ENCODE assay signal across 1 cellular context in the genomic region with DNA sequence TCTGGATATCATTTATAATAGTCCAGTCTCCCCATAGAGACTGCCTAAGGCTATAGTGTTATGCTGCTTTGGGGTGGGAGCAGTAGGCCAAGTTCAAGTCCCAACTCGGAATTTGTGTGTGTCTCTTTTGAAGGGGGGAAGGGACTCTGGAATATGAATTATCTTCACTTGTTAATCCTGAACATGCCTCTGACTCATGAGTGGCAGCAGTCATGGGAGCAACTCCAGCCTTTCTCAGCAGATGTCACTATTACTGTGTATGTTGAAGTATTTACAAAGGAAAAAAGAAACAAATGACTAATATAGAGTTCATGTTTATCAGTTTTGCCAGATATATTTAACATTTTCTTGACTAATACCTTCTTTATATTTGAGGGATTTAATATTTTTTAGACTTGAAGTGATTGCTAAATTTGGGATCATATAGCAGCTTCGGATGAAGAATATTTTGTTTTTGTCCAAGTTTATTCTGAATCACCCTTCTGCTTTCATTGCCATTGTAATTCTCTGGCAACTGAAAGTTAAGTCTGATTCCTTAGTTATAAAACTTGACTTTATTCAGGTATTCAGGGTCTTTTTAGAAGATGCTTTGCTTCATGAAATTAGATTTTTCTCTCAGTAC.
TF ChIP-seq lines count a peak whose summit lies in the region.

No MANE protein-coding gene starts in this region.

TF ChIP-seq in K562, 482 proteins besides CTCF, POLR2A, EP300 and RAD21 (continued from another document and continues in another):
- TF ChIP-seq, protein P1, sequence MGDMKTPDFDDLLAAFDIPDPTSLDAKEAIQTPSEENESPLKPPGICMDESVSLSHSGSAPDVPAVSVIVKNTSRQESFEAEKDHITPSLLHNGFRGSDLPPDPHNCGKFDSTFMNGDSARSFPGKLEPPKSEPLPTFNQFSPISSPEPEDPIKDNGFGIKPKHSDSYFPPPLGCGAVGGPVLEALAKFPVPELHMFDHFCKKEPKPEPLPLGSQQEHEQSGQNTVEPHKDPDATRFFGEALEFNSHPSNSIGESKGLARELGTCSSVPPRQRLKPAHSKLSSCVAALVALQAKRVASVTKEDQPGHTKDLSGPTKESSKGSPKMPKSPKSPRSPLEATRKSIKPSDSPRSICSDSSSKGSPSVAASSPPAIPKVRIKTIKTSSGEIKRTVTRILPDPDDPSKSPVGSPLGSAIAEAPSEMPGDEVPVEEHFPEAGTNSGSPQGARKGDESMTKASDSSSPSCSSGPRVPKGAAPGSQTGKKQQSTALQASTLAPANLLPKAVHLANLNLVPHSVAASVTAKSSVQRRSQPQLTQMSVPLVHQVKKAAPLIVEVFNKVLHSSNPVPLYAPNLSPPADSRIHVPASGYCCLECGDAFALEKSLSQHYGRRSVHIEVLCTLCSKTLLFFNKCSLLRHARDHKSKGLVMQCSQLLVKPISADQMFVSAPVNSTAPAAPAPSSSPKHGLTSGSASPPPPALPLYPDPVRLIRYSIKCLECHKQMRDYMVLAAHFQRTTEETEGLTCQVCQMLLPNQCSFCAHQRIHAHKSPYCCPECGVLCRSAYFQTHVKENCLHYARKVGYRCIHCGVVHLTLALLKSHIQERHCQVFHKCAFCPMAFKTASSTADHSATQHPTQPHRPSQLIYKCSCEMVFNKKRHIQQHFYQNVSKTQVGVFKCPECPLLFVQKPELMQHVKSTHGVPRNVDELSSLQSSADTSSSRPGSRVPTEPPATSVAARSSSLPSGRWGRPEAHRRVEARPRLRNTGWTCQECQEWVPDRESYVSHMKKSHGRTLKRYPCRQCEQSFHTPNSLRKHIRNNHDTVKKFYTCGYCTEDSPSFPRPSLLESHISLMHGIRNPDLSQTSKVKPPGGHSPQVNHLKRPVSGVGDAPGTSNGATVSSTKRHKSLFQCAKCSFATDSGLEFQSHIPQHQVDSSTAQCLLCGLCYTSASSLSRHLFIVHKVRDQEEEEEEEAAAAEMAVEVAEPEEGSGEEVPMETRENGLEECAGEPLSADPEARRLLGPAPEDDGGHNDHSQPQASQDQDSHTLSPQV (IDR thresholded peaks at IDR 0.05) = 0 out of 2 replicates have a peak, but pooled peaks have one; percentile 30
- TF ChIP-seq MLX (CRISPR knock-in tag; conservative IDR thresholded peaks at IDR 0.05) (no peak), ZNF3 (CRISPR knock-in tag; IDR thresholded peaks at IDR 0.05) (no peak), FOXP4 (CRISPR knock-in tag; IDR thresholded peaks at IDR 0.05; ENCODE audit: borderline replicate concordance) (no peak), PML (IDR thresholded peaks at IDR 0.05; ENCODE audit: low read length) (no peak), SIRT6 (IDR thresholded peaks at IDR 0.05; ENCODE audit: low read depth, low read length) (no peak), SRSF7 (optimal IDR thresholded peaks at IDR 0.05; ENCODE audit: low read depth, low read length) (no peak), ILK (tag; IDR thresholded peaks at IDR 0.05; ENCODE audit: borderline replicate concordance, low read depth) (no peak), DEAF1 (CRISPR knock-in tag; IDR thresholded peaks at IDR 0.05) (peak; percentile 77), PKNOX1 (IDR thresholded peaks at IDR 0.05) (peak; percentile 89), JUND (IDR thresholded peaks at IDR 0.05; ENCODE audit: borderline replicate concordance, low read depth, low read length) (peak; percentile 81), JUND (tag; IDR thresholded peaks at IDR 0.05; ENCODE audit: borderline replicate concordance, low read depth, low read length) (peak; percentile 83), NFIX (CRISPR knock-in tag; IDR thresholded peaks at IDR 0.05; ENCODE audit: low read depth) (no peak), UBTF (IDR thresholded peaks at IDR 0.05; ENCODE audit: borderline replicate concordance in 1 of 2, low read depth in 2 of 2, low read length in 2 of 2) (no peak), CREM (IDR thresholded peaks at IDR 0.05; ENCODE audit: low read depth) (no peak), ATF3 (IDR thresholded peaks at IDR 0.05) (peak; percentile 74), ATF3 (CRISPR knock-in tag; conservative IDR thresholded peaks at IDR 0.05) (no peak), ZNF197 (CRISPR knock-in tag; IDR thresholded peaks at IDR 0.05; ENCODE audit: low read depth) (no peak), ZNF23 (CRISPR knock-in tag; IDR thresholded peaks at IDR 0.05) (no peak), RBM39 (optimal IDR thresholded peaks at IDR 0.05; ENCODE audit: low read depth, low read length) (no peak), MED1 (CRISPR knock-in tag; IDR thresholded peaks at IDR 0.05; ENCODE audit: borderline replicate concordance) (no peak), ZNF589 (CRISPR knock-in tag; IDR thresholded peaks at IDR 0.05; ENCODE audit: low read depth) (no peak), ZNF140 (CRISPR knock-in tag; IDR thresholded peaks at IDR 0.05) (no peak), SREBF2 (CRISPR knock-in tag; IDR thresholded peaks at IDR 0.05) (no peak)
- TF ChIP-seq, protein P2, sequence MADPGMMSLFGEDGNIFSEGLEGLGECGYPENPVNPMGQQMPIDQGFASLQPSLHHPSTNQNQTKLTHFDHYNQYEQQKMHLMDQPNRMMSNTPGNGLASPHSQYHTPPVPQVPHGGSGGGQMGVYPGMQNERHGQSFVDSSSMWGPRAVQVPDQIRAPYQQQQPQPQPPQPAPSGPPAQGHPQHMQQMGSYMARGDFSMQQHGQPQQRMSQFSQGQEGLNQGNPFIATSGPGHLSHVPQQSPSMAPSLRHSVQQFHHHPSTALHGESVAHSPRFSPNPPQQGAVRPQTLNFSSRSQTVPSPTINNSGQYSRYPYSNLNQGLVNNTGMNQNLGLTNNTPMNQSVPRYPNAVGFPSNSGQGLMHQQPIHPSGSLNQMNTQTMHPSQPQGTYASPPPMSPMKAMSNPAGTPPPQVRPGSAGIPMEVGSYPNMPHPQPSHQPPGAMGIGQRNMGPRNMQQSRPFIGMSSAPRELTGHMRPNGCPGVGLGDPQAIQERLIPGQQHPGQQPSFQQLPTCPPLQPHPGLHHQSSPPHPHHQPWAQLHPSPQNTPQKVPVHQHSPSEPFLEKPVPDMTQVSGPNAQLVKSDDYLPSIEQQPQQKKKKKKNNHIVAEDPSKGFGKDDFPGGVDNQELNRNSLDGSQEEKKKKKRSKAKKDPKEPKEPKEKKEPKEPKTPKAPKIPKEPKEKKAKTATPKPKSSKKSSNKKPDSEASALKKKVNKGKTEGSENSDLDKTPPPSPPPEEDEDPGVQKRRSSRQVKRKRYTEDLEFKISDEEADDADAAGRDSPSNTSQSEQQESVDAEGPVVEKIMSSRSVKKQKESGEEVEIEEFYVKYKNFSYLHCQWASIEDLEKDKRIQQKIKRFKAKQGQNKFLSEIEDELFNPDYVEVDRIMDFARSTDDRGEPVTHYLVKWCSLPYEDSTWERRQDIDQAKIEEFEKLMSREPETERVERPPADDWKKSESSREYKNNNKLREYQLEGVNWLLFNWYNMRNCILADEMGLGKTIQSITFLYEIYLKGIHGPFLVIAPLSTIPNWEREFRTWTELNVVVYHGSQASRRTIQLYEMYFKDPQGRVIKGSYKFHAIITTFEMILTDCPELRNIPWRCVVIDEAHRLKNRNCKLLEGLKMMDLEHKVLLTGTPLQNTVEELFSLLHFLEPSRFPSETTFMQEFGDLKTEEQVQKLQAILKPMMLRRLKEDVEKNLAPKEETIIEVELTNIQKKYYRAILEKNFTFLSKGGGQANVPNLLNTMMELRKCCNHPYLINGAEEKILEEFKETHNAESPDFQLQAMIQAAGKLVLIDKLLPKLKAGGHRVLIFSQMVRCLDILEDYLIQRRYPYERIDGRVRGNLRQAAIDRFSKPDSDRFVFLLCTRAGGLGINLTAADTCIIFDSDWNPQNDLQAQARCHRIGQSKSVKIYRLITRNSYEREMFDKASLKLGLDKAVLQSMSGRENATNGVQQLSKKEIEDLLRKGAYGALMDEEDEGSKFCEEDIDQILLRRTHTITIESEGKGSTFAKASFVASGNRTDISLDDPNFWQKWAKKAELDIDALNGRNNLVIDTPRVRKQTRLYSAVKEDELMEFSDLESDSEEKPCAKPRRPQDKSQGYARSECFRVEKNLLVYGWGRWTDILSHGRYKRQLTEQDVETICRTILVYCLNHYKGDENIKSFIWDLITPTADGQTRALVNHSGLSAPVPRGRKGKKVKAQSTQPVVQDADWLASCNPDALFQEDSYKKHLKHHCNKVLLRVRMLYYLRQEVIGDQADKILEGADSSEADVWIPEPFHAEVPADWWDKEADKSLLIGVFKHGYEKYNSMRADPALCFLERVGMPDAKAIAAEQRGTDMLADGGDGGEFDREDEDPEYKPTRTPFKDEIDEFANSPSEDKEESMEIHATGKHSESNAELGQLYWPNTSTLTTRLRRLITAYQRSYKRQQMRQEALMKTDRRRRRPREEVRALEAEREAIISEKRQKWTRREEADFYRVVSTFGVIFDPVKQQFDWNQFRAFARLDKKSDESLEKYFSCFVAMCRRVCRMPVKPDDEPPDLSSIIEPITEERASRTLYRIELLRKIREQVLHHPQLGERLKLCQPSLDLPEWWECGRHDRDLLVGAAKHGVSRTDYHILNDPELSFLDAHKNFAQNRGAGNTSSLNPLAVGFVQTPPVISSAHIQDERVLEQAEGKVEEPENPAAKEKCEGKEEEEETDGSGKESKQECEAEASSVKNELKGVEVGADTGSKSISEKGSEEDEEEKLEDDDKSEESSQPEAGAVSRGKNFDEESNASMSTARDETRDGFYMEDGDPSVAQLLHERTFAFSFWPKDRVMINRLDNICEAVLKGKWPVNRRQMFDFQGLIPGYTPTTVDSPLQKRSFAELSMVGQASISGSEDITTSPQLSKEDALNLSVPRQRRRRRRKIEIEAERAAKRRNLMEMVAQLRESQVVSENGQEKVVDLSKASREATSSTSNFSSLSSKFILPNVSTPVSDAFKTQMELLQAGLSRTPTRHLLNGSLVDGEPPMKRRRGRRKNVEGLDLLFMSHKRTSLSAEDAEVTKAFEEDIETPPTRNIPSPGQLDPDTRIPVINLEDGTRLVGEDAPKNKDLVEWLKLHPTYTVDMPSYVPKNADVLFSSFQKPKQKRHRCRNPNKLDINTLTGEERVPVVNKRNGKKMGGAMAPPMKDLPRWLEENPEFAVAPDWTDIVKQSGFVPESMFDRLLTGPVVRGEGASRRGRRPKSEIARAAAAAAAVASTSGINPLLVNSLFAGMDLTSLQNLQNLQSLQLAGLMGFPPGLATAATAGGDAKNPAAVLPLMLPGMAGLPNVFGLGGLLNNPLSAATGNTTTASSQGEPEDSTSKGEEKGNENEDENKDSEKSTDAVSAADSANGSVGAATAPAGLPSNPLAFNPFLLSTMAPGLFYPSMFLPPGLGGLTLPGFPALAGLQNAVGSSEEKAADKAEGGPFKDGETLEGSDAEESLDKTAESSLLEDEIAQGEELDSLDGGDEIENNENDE (IDR thresholded peaks at IDR 0.05; ENCODE audit: low read depth, low read length) = no peak
